14 cellular contexts compared by ENCODE assay signal in the genomic region with DNA sequence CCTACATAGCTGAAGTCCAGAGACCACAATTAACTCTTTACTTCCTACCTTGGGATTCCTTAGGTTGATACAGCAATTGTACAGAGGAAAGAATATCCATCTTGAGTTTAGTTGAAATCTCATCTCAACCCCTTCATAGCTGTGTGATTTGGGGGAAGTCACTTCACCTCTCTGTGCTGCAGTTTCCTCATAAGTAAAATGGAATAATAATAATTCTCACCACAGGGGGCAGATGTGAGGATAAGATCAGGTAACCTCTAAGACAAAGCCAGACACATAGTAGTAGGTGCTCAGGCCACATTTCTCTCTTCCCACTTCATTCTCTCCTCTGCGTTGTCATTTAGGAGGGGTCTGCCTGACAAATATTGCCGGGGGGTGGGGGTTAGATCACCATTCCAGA. TPM values are rescaled to one million over a fixed set of nuclear protein-coding genes. Genes with fewer than 3 reads are reported as not detected.
DNase-seq lines count a peak whose midpoint lies in the region; ATAC-seq and TF ChIP-seq lines count a peak whose summit lies in the region.
"Had no signal": no experiment of that assay in that cellular context is flagged by ENCODE, and none has a peak within 500 bp of the region (broad histone marks: within the 10 kb centered on the region; RNA-seq: fewer than 3 reads in every experiment).

No MANE protein-coding gene starts in this region.

- H3K79me1 ChIP-seq in H9 (ENCODE audit: insufficient read depth, low read depth, low read length, poor library complexity, severe bottlenecking), result no peaks in the 10 kb centered on the region

- H3K27ac Mint-ChIP-seq in H9, result no peak overlapping the region
- H3K27ac Mint-ChIP-seq in mesothelial cell of epicardium, result no peak overlapping the region

- no CpG with 5 or more reads among the region's 2 CpGs for WGBS in H9 (ENCODE audit: extremely low coverage, insufficient read length, low lambda C conversion rate)
- 77 to 83% methylated on average over 2 of the region's 2 CpGs for WGBS in aorta, 2 donors

- TF ChIP-seq CTCF in H9 (conservative IDR thresholded peaks at IDR 0.05), result peak; percentile 20; the same call in 1 of the 3 replicates
- TF ChIP-seq CTCF in VCaP (conservative IDR thresholded peaks at IDR 0.05), result peak; percentile 39
- peak; percentile 30 for TF ChIP-seq CTCF in mesothelial cell of epicardium (IDR thresholded peaks at IDR 0.05; ENCODE audit: unreplicated experiment)

- H3K9me3 ChIP-seq in H9 (ENCODE audit: control insufficient read depth, low read depth, low read length), result no peaks in the 10 kb centered on the region
- no peaks in the 10 kb centered on the region for H3K9me3 ChIP-seq in aorta (ENCODE audit: control insufficient read depth, low read length)
- H3K9me3 ChIP-seq: left lung, transverse colon had no signal

- ATAC-seq in aorta (ENCODE audit: low FRiP score), result no peak
- ATAC-seq: left lung, Right ventricle myocardium inferior had no signal

- H3K23ac ChIP-seq in H9 (ENCODE audit: insufficient read length, low read depth, low read length), result no peak overlapping the region

- H2AFZ ChIP-seq in H9 (ENCODE audit: low read length), result no peak overlapping the region

- no peak overlapping the region for H4K5ac ChIP-seq in H9 (ENCODE audit: insufficient read length, low read depth, low read length)

- no peak overlapping the region for H3K18ac ChIP-seq in H9 (ENCODE audit: insufficient read length, low read depth, low read length)

- no peak overlapping the region for H2BK20ac ChIP-seq in H9 (ENCODE audit: low read depth, low read length, poor library complexity, severe bottlenecking)

- no peak overlapping the region for H2BK15ac ChIP-seq in H9 (ENCODE audit: low read depth, low read length)

- H2AK5ac ChIP-seq in H9 (ENCODE audit: insufficient read length, low read length), result no peak overlapping the region

- H4K20me1 ChIP-seq in H9 (ENCODE audit: control insufficient read depth, insufficient read depth, insufficient read length), result no peaks in the 10 kb centered on the region

- H3K27me3 ChIP-seq in H9 (ENCODE audit: insufficient read depth, low read length) (peaks cover 1% of the 10 kb centered on the region; the same call in 1 of the 2 replicates), aorta (ENCODE audit: control insufficient read depth in 1 of 2, insufficient read depth in 2 of 2, low read length in 1 of 2) (peaks cover 0 to 2% of the 10 kb centered on the region in 2 donors)

- H3K4me3 Mint-ChIP-seq in H9, result no peak overlapping the region
- H3K4me3 Mint-ChIP-seq in mesothelial cell of epicardium, result no peak overlapping the region

- H3K4me3 ChIP-seq in aorta (ENCODE audit: low read length in 2 of 2), result no peak overlapping the region
- H3K4me3 ChIP-seq: left lung, skin epidermis, transverse colon had no signal

- no peaks in the 10 kb centered on the region for H3K36me3 Mint-ChIP-seq in H9 (ENCODE audit: insufficient read depth in 1 of 3, low read depth in 3 of 3)
- H3K36me3 Mint-ChIP-seq in mesothelial cell of epicardium, result no peaks in the 10 kb centered on the region

- peaks cover 4 to 6% of the 10 kb centered on the region in 2 experiments; a peak in 1 of 4 replicates for H3K4me1 Mint-ChIP-seq in H9
- H3K4me1 Mint-ChIP-seq in mesothelial cell of epicardium, result no peaks in the 10 kb centered on the region

- H3K9me3 Mint-ChIP-seq in H9, result no peaks in the 10 kb centered on the region
- no peaks in the 10 kb centered on the region for H3K9me3 Mint-ChIP-seq in mesothelial cell of epicardium

- no peak overlapping the region for H3K56ac ChIP-seq in H9 (ENCODE audit: insufficient read length, low read depth, low read length)

- H3K4me1 ChIP-seq in H9 (ENCODE audit: insufficient read depth, low read length) (no peaks in the 10 kb centered on the region; the same call in 1 of the 2 replicates), aorta (ENCODE audit: control insufficient read depth in 1 of 2, insufficient read depth in 2 of 2, low read length in 2 of 2) (no peaks in the 10 kb centered on the region)
- H3K4me1 ChIP-seq: left lung, transverse colon had no signal

- H4K91ac ChIP-seq in H9 (ENCODE audit: insufficient read length, low read depth, low read length), result no peak overlapping the region

- H3T11ph ChIP-seq in H9 (ENCODE audit: low read length), result no peak overlapping the region

- no peak overlapping the region for H2BK5ac ChIP-seq in H9 (ENCODE audit: insufficient read length, low read length)

- intact Hi-C loops in aorta (cut with DNase I), result no loop called here

- H2BK12ac ChIP-seq in H9 (ENCODE audit: insufficient read length, low read depth, low read length), result no peak overlapping the region

- H3K27me3 Mint-ChIP-seq in H9 (ENCODE audit: low read depth) (peaks cover 29% of the 10 kb centered on the region), mesothelial cell of epicardium (ENCODE audit: low read depth) (peaks cover 70% of the 10 kb centered on the region)

- no peak overlapping the region for H3K9ac ChIP-seq in H9 (ENCODE audit: extremely low read depth, insufficient read length, low read length)

- H3K36me3 ChIP-seq in aorta (ENCODE audit: control insufficient read depth in 1 of 2, insufficient read depth in 2 of 2, low read length in 1 of 2), result no peaks in the 10 kb centered on the region
- H3K36me3 ChIP-seq: left lung, transverse colon had no signal

- H2BK120ac ChIP-seq in H9 (ENCODE audit: low read depth, low read length, poor library complexity, severe bottlenecking), result no peak overlapping the region

- no peaks in the 10 kb centered on the region for H3K23me2 ChIP-seq in H9 (ENCODE audit: insufficient read length, low read depth, low read length, poor library complexity, severe bottlenecking)

- no peak overlapping the region for H3K4me2 ChIP-seq in H9 (ENCODE audit: insufficient read depth, insufficient read length, low read length)

- no peaks in the 10 kb centered on the region for H3K79me2 ChIP-seq in H9 (ENCODE audit: insufficient read depth, low read length)

- no peak overlapping the region for H3K14ac ChIP-seq in H9 (ENCODE audit: insufficient read depth, low read length)

- H3K27ac ChIP-seq in H9 (ENCODE audit: insufficient read length, low read depth, low read length), result no peak overlapping the region
- no peak overlapping the region for H3K27ac ChIP-seq in VCaP
- no peak overlapping the region for H3K27ac ChIP-seq in aorta (ENCODE audit: low read depth in 1 of 2, low read length in 2 of 2)
- H3K27ac ChIP-seq: left lung, skin epidermis, transverse colon had no signal

- H3K4ac ChIP-seq in H9 (ENCODE audit: low read depth, low read length), result no peak overlapping the region

- no peak overlapping the region for H4K8ac ChIP-seq in H9 (replicated peaks; ENCODE audit: insufficient read length, low read depth, low read length)

- peak; percentile 9 for DNase-seq in NCI-H2107 treated with DMSO at 0.1 percent for 48 hours (lab: John Stamatoyannopoulos, UW; ENCODE audit: unreplicated experiment)
- DNase-seq in NCI-H2107 (lab: John Stamatoyannopoulos, UW), result no peak
- no peak for DNase-seq in H9
- no peak for DNase-seq in mesothelial cell of epicardium (ENCODE audit: low spot score in 2 of 2, unreplicated experiment in 2 of 2)
- no peak for DNase-seq in cortex of kidney (lab: John Stamatoyannopoulos, UW)
- no peak for DNase-seq in aorta
- DNase-seq in AML-193 (lab: John Stamatoyannopoulos, UW), result no peak
- DNase-seq: left lung, NCI-H1694 treated with DMSO at 0.1 percent for 48 hours, transverse colon had no signal

RNA-seq across cellular contexts. Expression of a gene that starts 6.7 kb away (rescaled TPM):
- total RNA-seq in H9 (2021) (0.29 and 0.39 TPM in 2 replicates), mesothelial cell of epicardium (0.11 TPM in 1 of 3 replicates, not detected in the others), aorta (not detected)
- not detected for polyA plus RNA-seq in aorta
- total RNA-seq: glomerular endothelial cell, left lung, Right ventricle myocardium inferior, transverse colon had no signal

RNA-seq across cellular contexts. Expression of a gene that starts 45.3 kb away (rescaled TPM):
- total RNA-seq in H9 (2021) (0.11 and 0.26 TPM in 2 replicates), mesothelial cell of epicardium (not detected in 3 replicates), aorta (not detected)
- polyA plus RNA-seq in aorta, result not detected
- total RNA-seq: glomerular endothelial cell, transverse colon had no signal
